1 cellular context compared by ENCODE assay signal in the genomic region with DNA sequence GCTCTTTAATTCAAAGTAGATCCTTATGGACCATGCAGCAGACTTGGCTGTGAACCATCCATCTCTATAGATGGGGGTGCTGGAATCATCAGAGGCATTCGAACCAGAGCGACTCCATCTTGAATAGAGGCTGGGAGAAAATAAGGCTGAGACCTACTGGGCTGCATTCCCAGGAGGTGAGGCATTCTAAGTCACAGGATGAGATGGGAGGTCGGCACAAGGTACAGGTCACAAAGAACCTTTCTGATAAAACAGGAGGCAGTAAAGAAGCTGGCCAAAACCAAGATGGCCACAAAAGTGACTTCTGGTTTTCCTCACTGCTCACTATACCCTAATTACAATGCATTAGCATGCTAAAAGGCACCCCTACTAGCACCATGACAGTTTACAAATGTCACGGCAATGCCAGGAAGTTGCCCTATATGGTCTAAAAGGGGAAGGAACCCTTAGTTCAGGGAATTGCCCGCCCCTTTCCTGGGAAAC.
TF ChIP-seq lines count a peak whose summit lies in the region.

No MANE protein-coding gene starts in this region.

TF ChIP-seq in K562, 482 proteins besides CTCF, POLR2A, EP300 and RAD21 (continued from another document and continues in another):
- TF ChIP-seq, protein P1, sequence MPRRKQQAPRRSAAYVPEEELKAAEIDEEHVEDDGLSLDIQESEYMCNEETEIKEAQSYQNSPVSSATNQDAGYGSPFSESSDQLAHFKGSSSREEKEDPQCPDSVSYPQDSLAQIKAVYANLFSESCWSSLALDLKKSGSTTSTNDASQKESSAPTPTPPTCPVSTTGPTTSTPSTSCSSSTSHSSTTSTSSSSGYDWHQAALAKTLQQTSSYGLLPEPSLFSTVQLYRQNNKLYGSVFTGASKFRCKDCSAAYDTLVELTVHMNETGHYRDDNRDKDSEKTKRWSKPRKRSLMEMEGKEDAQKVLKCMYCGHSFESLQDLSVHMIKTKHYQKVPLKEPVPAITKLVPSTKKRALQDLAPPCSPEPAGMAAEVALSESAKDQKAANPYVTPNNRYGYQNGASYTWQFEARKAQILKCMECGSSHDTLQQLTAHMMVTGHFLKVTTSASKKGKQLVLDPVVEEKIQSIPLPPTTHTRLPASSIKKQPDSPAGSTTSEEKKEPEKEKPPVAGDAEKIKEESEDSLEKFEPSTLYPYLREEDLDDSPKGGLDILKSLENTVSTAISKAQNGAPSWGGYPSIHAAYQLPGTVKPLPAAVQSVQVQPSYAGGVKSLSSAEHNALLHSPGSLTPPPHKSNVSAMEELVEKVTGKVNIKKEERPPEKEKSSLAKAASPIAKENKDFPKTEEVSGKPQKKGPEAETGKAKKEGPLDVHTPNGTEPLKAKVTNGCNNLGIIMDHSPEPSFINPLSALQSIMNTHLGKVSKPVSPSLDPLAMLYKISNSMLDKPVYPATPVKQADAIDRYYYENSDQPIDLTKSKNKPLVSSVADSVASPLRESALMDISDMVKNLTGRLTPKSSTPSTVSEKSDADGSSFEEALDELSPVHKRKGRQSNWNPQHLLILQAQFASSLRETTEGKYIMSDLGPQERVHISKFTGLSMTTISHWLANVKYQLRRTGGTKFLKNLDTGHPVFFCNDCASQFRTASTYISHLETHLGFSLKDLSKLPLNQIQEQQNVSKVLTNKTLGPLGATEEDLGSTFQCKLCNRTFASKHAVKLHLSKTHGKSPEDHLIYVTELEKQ (CRISPR knock-in tag; IDR thresholded peaks at IDR 0.05) = peak; percentile 91
- TF ChIP-seq PURB (CRISPR knock-in tag; IDR thresholded peaks at IDR 0.05; ENCODE audit: low read depth) (no peak), SRSF1 (IDR thresholded peaks at IDR 0.05; ENCODE audit: low read depth, low read length) (no peak), ESRRA (IDR thresholded peaks at IDR 0.05; ENCODE audit: borderline replicate concordance, low read depth) (no peak), ZC3H11A (IDR thresholded peaks at IDR 0.05; ENCODE audit: low read depth, low read length) (no peak), HDAC6 (IDR thresholded peaks at IDR 0.05; ENCODE audit: low read depth, low read length) (no peak), MAFG (tag; conservative IDR thresholded peaks at IDR 0.05) (no peak), C11orf30 (IDR thresholded peaks at IDR 0.05; ENCODE audit: low read depth) (no peak), ZNF785 (CRISPR knock-in tag; IDR thresholded peaks at IDR 0.05) (no peak), TCF3 (CRISPR knock-in tag; IDR thresholded peaks at IDR 0.05) (no peak), SMARCC2 (IDR thresholded peaks at IDR 0.05; ENCODE audit: low read depth) (no peak), FOXK1 (CRISPR knock-in tag; IDR thresholded peaks at IDR 0.05; ENCODE audit: borderline replicate concordance) (no peak), PHF8 (IDR thresholded peaks at IDR 0.05; ENCODE audit: borderline replicate concordance, low read length) (no peak), U2AF1 (optimal IDR thresholded peaks at IDR 0.05; ENCODE audit: low read depth, low read length) (no peak), CBX3 (IDR thresholded peaks at IDR 0.05; ENCODE audit: borderline replicate concordance in 1 of 2, low read length in 2 of 2) (no peak), SNIP1 (IDR thresholded peaks at IDR 0.05; ENCODE audit: low read depth) (no peak), PHB (CRISPR knock-in tag; IDR thresholded peaks at IDR 0.05) (no peak), ZNF23 (CRISPR knock-in tag; IDR thresholded peaks at IDR 0.05) (no peak), ZNF140 (CRISPR knock-in tag; IDR thresholded peaks at IDR 0.05) (no peak), ZNF146 (CRISPR knock-in tag; IDR thresholded peaks at IDR 0.05; ENCODE audit: unreplicated experiment) (no peak), DNMT1 (IDR thresholded peaks at IDR 0.05) (no peak), HDGF (IDR thresholded peaks at IDR 0.05) (no peak), RAD51 (IDR thresholded peaks at IDR 0.05; ENCODE audit: borderline replicate concordance, low read depth) (no peak), ZNF347 (CRISPR knock-in tag; IDR thresholded peaks at IDR 0.05; ENCODE audit: low read depth) (no peak), XRCC3 (IDR thresholded peaks at IDR 0.05) (no peak), NR4A1 (CRISPR knock-in tag; IDR thresholded peaks at IDR 0.05) (no peak), NR4A1 (tag; IDR thresholded peaks at IDR 0.05) (peak; percentile 95), HOXB6 (CRISPR knock-in tag; IDR thresholded peaks at IDR 0.05; ENCODE audit: borderline replicate concordance) (peak; percentile 84; the same call in 1 of the 2 replicates), ZNF121 (CRISPR knock-in tag; conservative IDR thresholded peaks at IDR 0.05) (no peak), ZNF354B (CRISPR knock-in tag; IDR thresholded peaks at IDR 0.05) (no peak)
- TF ChIP-seq, protein P2, sequence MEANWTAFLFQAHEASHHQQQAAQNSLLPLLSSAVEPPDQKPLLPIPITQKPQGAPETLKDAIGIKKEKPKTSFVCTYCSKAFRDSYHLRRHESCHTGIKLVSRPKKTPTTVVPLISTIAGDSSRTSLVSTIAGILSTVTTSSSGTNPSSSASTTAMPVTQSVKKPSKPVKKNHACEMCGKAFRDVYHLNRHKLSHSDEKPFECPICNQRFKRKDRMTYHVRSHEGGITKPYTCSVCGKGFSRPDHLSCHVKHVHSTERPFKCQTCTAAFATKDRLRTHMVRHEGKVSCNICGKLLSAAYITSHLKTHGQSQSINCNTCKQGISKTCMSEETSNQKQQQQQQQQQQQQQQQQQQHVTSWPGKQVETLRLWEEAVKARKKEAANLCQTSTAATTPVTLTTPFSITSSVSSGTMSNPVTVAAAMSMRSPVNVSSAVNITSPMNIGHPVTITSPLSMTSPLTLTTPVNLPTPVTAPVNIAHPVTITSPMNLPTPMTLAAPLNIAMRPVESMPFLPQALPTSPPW (CRISPR knock-in tag; IDR thresholded peaks at IDR 0.05) = no peak
- TF ChIP-seq, protein P3, sequence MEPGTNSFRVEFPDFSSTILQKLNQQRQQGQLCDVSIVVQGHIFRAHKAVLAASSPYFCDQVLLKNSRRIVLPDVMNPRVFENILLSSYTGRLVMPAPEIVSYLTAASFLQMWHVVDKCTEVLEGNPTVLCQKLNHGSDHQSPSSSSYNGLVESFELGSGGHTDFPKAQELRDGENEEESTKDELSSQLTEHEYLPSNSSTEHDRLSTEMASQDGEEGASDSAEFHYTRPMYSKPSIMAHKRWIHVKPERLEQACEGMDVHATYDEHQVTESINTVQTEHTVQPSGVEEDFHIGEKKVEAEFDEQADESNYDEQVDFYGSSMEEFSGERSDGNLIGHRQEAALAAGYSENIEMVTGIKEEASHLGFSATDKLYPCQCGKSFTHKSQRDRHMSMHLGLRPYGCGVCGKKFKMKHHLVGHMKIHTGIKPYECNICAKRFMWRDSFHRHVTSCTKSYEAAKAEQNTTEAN (CRISPR knock-in tag; IDR thresholded peaks at IDR 0.05) = no peak
- TF ChIP-seq, protein P4, sequence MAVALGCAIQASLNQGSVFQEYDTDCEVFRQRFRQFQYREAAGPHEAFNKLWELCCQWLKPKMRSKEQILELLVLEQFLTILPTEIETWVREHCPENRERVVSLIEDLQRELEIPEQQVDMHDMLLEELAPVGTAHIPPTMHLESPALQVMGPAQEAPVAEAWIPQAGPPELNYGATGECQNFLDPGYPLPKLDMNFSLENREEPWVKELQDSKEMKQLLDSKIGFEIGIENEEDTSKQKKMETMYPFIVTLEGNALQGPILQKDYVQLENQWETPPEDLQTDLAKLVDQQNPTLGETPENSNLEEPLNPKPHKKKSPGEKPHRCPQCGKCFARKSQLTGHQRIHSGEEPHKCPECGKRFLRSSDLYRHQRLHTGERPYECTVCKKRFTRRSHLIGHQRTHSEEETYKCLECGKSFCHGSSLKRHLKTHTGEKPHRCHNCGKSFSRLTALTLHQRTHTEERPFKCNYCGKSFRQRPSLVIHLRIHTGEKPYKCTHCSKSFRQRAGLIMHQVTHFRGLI (CRISPR knock-in tag; IDR thresholded peaks at IDR 0.05) = peak; percentile 94
- TF ChIP-seq, protein P5, sequence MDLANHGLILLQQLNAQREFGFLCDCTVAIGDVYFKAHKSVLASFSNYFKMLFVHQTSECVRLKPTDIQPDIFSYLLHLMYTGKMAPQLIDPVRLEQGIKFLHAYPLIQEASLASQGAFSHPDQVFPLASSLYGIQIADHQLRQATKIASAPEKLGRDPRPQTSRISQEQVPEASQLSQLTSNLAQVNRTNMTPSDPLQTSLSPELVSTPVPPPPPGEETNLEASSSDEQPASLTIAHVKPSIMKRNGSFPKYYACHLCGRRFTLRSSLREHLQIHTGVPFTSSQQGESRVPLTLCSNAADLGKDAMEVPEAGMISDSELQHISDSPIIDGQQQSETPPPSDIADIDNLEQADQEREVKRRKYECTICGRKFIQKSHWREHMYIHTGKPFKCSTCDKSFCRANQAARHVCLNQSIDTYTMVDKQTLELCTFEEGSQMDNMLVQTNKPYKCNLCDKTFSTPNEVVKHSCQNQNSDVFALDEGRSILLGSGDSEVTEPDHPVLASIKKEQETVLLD (IDR thresholded peaks at IDR 0.05) = no peak
- TF ChIP-seq, protein P6, sequence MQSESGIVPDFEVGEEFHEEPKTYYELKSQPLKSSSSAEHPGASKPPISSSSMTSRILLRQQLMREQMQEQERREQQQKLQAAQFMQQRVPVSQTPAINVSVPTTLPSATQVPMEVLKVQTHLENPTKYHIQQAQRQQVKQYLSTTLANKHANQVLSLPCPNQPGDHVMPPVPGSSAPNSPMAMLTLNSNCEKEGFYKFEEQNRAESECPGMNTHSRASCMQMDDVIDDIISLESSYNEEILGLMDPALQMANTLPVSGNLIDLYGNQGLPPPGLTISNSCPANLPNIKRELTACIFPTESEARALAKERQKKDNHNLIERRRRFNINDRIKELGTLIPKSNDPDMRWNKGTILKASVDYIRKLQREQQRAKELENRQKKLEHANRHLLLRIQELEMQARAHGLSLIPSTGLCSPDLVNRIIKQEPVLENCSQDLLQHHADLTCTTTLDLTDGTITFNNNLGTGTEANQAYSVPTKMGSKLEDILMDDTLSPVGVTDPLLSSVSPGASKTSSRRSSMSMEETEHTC (IDR thresholded peaks at IDR 0.05) = no peak
- TF ChIP-seq, protein P7, sequence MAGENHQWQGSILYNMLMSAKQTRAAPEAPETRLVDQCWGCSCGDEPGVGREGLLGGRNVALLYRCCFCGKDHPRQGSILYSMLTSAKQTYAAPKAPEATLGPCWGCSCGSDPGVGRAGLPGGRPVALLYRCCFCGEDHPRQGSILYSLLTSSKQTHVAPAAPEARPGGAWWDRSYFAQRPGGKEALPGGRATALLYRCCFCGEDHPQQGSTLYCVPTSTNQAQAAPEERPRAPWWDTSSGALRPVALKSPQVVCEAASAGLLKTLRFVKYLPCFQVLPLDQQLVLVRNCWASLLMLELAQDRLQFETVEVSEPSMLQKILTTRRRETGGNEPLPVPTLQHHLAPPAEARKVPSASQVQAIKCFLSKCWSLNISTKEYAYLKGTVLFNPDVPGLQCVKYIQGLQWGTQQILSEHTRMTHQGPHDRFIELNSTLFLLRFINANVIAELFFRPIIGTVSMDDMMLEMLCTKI (IDR thresholded peaks at IDR 0.05; ENCODE audit: partially characterized antibody) = no peak
- TF ChIP-seq, protein P8, sequence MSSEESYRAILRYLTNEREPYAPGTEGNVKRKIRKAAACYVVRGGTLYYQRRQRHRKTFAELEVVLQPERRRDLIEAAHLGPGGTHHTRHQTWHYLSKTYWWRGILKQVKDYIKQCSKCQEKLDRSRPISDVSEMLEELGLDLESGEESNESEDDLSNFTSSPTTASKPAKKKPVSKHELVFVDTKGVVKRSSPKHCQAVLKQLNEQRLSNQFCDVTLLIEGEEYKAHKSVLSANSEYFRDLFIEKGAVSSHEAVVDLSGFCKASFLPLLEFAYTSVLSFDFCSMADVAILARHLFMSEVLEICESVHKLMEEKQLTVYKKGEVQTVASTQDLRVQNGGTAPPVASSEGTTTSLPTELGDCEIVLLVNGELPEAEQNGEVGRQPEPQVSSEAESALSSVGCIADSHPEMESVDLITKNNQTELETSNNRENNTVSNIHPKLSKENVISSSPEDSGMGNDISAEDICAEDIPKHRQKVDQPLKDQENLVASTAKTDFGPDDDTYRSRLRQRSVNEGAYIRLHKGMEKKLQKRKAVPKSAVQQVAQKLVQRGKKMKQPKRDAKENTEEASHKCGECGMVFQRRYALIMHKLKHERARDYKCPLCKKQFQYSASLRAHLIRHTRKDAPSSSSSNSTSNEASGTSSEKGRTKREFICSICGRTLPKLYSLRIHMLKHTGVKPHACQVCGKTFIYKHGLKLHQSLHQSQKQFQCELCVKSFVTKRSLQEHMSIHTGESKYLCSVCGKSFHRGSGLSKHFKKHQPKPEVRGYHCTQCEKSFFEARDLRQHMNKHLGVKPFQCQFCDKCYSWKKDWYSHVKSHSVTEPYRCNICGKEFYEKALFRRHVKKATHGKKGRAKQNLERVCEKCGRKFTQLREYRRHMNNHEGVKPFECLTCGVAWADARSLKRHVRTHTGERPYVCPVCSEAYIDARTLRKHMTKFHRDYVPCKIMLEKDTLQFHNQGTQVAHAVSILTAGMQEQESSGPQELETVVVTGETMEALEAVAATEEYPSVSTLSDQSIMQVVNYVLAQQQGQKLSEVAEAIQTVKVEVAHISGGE (CRISPR knock-in tag; IDR thresholded peaks at IDR 0.05) = peak in 1 of 3 experiments; percentile 56; a peak in 1 of 6 replicates
- TF ChIP-seq, protein P9, sequence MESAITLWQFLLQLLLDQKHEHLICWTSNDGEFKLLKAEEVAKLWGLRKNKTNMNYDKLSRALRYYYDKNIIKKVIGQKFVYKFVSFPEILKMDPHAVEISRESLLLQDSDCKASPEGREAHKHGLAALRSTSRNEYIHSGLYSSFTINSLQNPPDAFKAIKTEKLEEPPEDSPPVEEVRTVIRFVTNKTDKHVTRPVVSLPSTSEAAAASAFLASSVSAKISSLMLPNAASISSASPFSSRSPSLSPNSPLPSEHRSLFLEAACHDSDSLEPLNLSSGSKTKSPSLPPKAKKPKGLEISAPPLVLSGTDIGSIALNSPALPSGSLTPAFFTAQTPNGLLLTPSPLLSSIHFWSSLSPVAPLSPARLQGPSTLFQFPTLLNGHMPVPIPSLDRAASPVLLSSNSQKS (CRISPR knock-in tag; IDR thresholded peaks at IDR 0.05) = no peak
- TF ChIP-seq, protein P10, sequence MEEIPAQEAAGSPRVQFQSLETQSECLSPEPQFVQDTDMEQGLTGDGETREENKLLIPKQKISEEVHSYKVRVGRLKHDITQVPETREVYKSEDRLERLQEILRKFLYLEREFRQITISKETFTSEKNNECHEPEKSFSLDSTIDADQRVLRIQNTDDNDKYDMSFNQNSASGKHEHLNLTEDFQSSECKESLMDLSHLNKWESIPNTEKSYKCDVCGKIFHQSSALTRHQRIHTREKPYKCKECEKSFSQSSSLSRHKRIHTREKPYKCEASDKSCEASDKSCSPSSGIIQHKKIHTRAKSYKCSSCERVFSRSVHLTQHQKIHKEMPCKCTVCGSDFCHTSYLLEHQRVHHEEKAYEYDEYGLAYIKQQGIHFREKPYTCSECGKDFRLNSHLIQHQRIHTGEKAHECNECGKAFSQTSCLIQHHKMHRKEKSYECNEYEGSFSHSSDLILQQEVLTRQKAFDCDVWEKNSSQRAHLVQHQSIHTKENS (CRISPR knock-in tag; IDR thresholded peaks at IDR 0.05) = no peak
- TF ChIP-seq, protein P11, sequence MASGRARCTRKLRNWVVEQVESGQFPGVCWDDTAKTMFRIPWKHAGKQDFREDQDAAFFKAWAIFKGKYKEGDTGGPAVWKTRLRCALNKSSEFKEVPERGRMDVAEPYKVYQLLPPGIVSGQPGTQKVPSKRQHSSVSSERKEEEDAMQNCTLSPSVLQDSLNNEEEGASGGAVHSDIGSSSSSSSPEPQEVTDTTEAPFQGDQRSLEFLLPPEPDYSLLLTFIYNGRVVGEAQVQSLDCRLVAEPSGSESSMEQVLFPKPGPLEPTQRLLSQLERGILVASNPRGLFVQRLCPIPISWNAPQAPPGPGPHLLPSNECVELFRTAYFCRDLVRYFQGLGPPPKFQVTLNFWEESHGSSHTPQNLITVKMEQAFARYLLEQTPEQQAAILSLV (tag; IDR thresholded peaks at IDR 0.05) = no peak
